In the genomic region with DNA sequence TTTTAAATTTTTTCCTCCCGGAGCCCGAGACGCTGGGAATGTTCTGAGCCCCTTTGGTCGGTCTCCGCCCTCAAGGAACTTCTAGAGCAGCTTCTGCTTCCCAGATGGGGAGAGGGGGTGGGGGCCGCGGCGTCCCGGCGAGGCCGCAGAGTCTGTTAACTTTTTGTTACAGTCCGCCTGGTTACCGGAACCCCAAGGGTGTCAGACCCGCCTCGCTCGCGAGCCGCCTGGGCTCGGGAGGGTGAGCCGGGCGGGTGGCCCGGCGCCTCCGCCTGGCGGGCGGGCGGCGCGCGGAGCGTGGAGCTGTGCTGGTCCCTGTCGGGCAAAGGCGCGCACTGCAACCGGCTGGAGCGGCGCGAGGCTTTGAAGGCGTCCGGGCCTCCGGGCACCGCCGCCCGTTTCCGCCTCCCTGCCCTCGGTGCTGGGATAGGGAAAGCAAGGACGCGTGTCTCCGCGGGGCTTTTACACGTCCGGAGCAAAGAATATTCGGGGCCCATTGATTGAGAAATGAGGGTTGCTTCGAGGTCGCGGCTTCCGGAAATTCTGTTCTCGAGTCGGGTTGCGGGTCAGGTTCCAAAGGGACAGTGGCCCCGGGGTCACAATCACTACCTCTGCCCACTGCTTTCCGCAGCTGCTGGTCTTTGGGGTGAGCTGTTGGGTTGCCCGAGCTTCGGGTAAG, we compare ENCODE assay signal across 9 cellular contexts. TPM values are rescaled to one million over a fixed set of nuclear protein-coding genes. Genes with fewer than 3 reads are reported as not detected.
DNase-seq lines count a peak whose midpoint lies in the region; ATAC-seq and TF ChIP-seq lines count a peak whose summit lies in the region.
"Had no signal": no experiment of that assay in that cellular context is flagged by ENCODE, and none has a peak within 500 bp of the region (broad histone marks: within the 10 kb centered on the region; RNA-seq: fewer than 3 reads in every experiment).

No MANE protein-coding gene starts in this region.

- TF ChIP-seq POLR2A in ovary (IDR thresholded peaks at IDR 0.05) (no peak), thyroid gland (IDR thresholded peaks at IDR 0.05) (no peak)

- peaks cover 2% of the 10 kb centered on the region for H3K36me3 Mint-ChIP-seq in activated naive CD4-positive, alpha-beta T cell treated with anti-CD3 and anti-CD28 coated beads, Interleukin-2, amount 50 U/mL, for 24 hours

- H3K9me3 ChIP-seq in ovary (no peaks in the 10 kb centered on the region), thyroid gland (no peaks in the 10 kb centered on the region)

- H3K36me3 ChIP-seq in ovary (no peaks in the 10 kb centered on the region), thyroid gland (no peaks in the 10 kb centered on the region)

- H3K27ac ChIP-seq in ovary (peak overlapping the region; percentile 1 to 76), thyroid gland (no peak overlapping the region)
- H3K27ac ChIP-seq: PC-9 had no signal

- peaks cover 11% of the 10 kb centered on the region for H3K27me3 Mint-ChIP-seq in activated naive CD4-positive, alpha-beta T cell treated with anti-CD3 and anti-CD28 coated beads, Interleukin-2, amount 50 U/mL, for 24 hours

- peak overlapping the region; percentile 93 for H3K27ac Mint-ChIP-seq in activated naive CD4-positive, alpha-beta T cell treated with anti-CD3 and anti-CD28 coated beads, Interleukin-2, amount 50 U/mL, for 24 hours

- H3K27me3 ChIP-seq in ovary (no peaks in the 10 kb centered on the region), thyroid gland (peaks cover 28% of the 10 kb centered on the region)

- H3K4me1 ChIP-seq in ovary (ENCODE audit: insufficient read depth) (peaks cover 8% of the 10 kb centered on the region), thyroid gland (peaks cover 27 to 49% of the 10 kb centered on the region in 2 donors)

- peak; percentile 63 for ATAC-seq in GM19035 (IDR thresholded peaks at IDR 0.05; ENCODE audit: unreplicated experiment)
- peak; percentile 42 for ATAC-seq in HG03460 (IDR thresholded peaks at IDR 0.05; ENCODE audit: unreplicated experiment)

- DNase-seq in AML-193 (lab: John Stamatoyannopoulos, UW) (peak; percentile 2 to 15), SK-MEL-5 (ENCODE audit: low read depth, low spot score) (peak; percentile 72), head of caudate nucleus (peak; percentile 23 to 85 (median 66)), ovary (peak; percentile 79 to 91 (median 85)), thyroid gland (peak; percentile 77)

- H3K9me3 Mint-ChIP-seq in activated naive CD4-positive, alpha-beta T cell treated with anti-CD3 and anti-CD28 coated beads, Interleukin-2, amount 50 U/mL, for 24 hours = no peaks in the 10 kb centered on the region

- in situ Hi-C loops in SK-MEL-5 (cut with HindIII; ENCODE audit: low pct_unique_long_range_greater_than_20kb, low sequenced_read_pairs) = no loop called here

- peak overlapping the region; percentile 97 for H3K4me3 Mint-ChIP-seq in activated naive CD4-positive, alpha-beta T cell treated with anti-CD3 and anti-CD28 coated beads, Interleukin-2, amount 50 U/mL, for 24 hours

- TF ChIP-seq CTCF in ovary (IDR thresholded peaks at IDR 0.05) (peak; percentile 74 to 96 (median 81)), thyroid gland (IDR thresholded peaks at IDR 0.05) (peak; percentile 16 to 99 (median 91))

- no peak for TF ChIP-seq EP300 in ovary (IDR thresholded peaks at IDR 0.05)

- H3K4me1 Mint-ChIP-seq in activated naive CD4-positive, alpha-beta T cell treated with anti-CD3 and anti-CD28 coated beads, Interleukin-2, amount 50 U/mL, for 24 hours = peaks cover 67% of the 10 kb centered on the region

- 1 to 2% (median 2%) methylated on average over 31 to 64 of the region's 64 CpGs for WGBS in ovary, 3 donors
- WGBS in thyroid gland, 2 donors = 1% methylated on average over 18 to 31 of the region's 64 CpGs

- intact Hi-C loops in head of caudate nucleus (cut with DNase I) (loop anchor here (5.0 kb wide), 1 partner anchor 710 kb away; no protein-coding TSS in a partner anchor), ovary (cut with DNase I) (loop anchor here (2.0 to 10.0 kb wide), 5 partner anchors 698 to 1278 kb away; a partner anchor contains a TSS), thyroid gland (cut with DNase I) (loop anchor here (5.0 kb wide), 1 partner anchor 700 kb away; a partner anchor contains a TSS)

- peak overlapping the region; percentile 48 for H3K4me3 ChIP-seq in ovary
- peak overlapping the region; percentile 19 to 41 (median 39) for H3K4me3 ChIP-seq in thyroid gland (replicated peaks in 1 of 3)
- H3K4me3 ChIP-seq: PC-9 had no signal

RNA-seq across cellular contexts. Expression of a gene that starts 1.7 kb away (rescaled TPM):
- 0.13 TPM in 1 of 2 replicates, not detected in the other for total RNA-seq in SK-MEL-5 (2014; rRNA removed; shearing (Covaris generic))
- 0.05 and 0.19 TPM in 2 replicates for polyA plus RNA-seq in SK-MEL-5 (2015; cell fraction: cytosol; rRNA removed)
- not detected in 2 replicates for polyA plus RNA-seq in SK-MEL-5 (2015; cell fraction: nucleus; rRNA removed)
- total RNA-seq in ovary = 1 to 10 TPM; 3.9 to 9.9 (median 6.9) TPM
- 1 to 10 TPM; 3.2 to 5.6 TPM for polyA plus RNA-seq in ovary
- total RNA-seq in thyroid gland = 1 to 10 TPM; 1.2 to 3.9 (median 2.2) TPM
- total RNA-seq: PC-9 had no signal

Comparison
In these comparisons a context has a peak if more than half of its experiments do, and no peak if none do; other contexts are left out.
1. DNase-seq: peak in every context shown above with its lines; median percentile 85 in ovary; 77 in thyroid gland; 72 in SK-MEL-5; 66 in head of caudate nucleus; 8 in AML-193.
2. H3K27ac ChIP-seq: peak in ovary (2 of 2); none in thyroid gland (0 of 3).